14 cellular contexts compared by ENCODE assay signal in genomic region chr6:34358389-34358906, GRCh38. TPM values are rescaled to one million over a fixed set of nuclear protein-coding genes. Genes with fewer than 3 reads are reported as not detected.
A peak's percentile ranks its signal among the peaks of the same experiment; 100 is the strongest.
DNase-seq lines count a peak whose midpoint lies in the region; ATAC-seq and TF ChIP-seq lines count a peak whose summit lies in the region.
"Had no signal": no experiment of that assay in that cellular context is flagged by ENCODE, and none has a peak within 500 bp of the region (broad histone marks: within the 10 kb centered on the region; RNA-seq: fewer than 3 reads in every experiment).

No MANE protein-coding gene starts in this region.

- H3K27me3 Mint-ChIP-seq in WTC11 (ENCODE audit: low read depth) = no peaks in the 10 kb centered on the region
- H3K27me3 Mint-ChIP-seq: IgD-negative memory B cell, T-cell had no signal

- CTCF ChIA-PET in WTC11 (lab: Charles Lee) = interaction anchor here (0.6 kb wide), 1 partner anchor 195 kb away, joined by 3 read pairs; no protein-coding TSS in a partner anchor

- peaks cover 29% of the 10 kb centered on the region for H3K4me1 Mint-ChIP-seq in WTC11

- no peaks in the 10 kb centered on the region for H3K9me3 Mint-ChIP-seq in WTC11
- H3K9me3 Mint-ChIP-seq: IgD-negative memory B cell, T-cell had no signal

- no peak for TF ChIP-seq CTCF in WTC11 (IDR thresholded peaks at IDR 0.05)

- DNase-seq in Right ventricle myocardium superior (no peak), cardiac septum (ENCODE audit: low spot score) (no peak), NCI-H524 treated with DMSO at 0.1 percent for 48 hours (lab: John Stamatoyannopoulos, UW) (peak; percentile 47), fibroblast of gingiva (ENCODE audit: low read depth) (peak; percentile 67), superior temporal gyrus (ENCODE audit: extremely low spot score) (no peak), foreskin melanocyte (no peak), WTC11 (ENCODE audit: low spot score) (no peak)
- DNase-seq: activated T-cell treated with anti-CD3 and anti-CD28 coated beads for 4 hours; AML-193; stimulated activated CD4-positive, alpha-beta T cell treated with anti-CD3 and anti-CD28 coated beads, Interleukin-4, amount 100 ng/mL, for 24 hours; T-cell; trophoblast cell had no signal

- H3K27ac Mint-ChIP-seq in WTC11 = no peak overlapping the region
- H3K27ac Mint-ChIP-seq: IgD-negative memory B cell, T-cell had no signal

- POLR2A ChIA-PET in WTC11 (lab: Charles Lee) = no interaction called here

- no peak overlapping the region for H3K4me3 Mint-ChIP-seq in WTC11
- H3K4me3 Mint-ChIP-seq: IgD-negative memory B cell, T-cell had no signal

- no peaks in the 10 kb centered on the region for H3K36me3 Mint-ChIP-seq in WTC11
- H3K36me3 Mint-ChIP-seq: IgD-negative memory B cell, T-cell had no signal

- ATAC-seq in Right ventricle myocardium superior (ENCODE audit: poor library complexity) = peak; percentile 36
- ATAC-seq in WTC11 = no peak
- no peak for ATAC-seq in HG02938 (IDR thresholded peaks at IDR 0.05; ENCODE audit: unreplicated experiment)
- ATAC-seq: T-cell had no signal

- intact Hi-C loops in Right ventricle myocardium superior (cut with DNase I) = no loop called here
- intact Hi-C loops in cardiac septum (cut with DNase I) = no loop called here

TF ChIP-seq in WTC11, 78 proteins besides CTCF, POLR2A, EP300 and RAD21 (continues in another document):
- no peak for TF ChIP-seq ZNF671 (CRISPR knock-in tag; IDR thresholded peaks at IDR 0.05)
- no peak for TF ChIP-seq IRF1 (CRISPR knock-in tag; IDR thresholded peaks at IDR 0.05)
- TF ChIP-seq FOXJ3 (CRISPR knock-in tag; IDR thresholded peaks at IDR 0.05; ENCODE audit: borderline replicate concordance) = no peak
- TF ChIP-seq GRHL2 (CRISPR knock-in tag; IDR thresholded peaks at IDR 0.05; ENCODE audit: insufficient replicate concordance, severe bottlenecking) = no peak
- no peak for TF ChIP-seq TP53 (CRISPR knock-in tag; IDR thresholded peaks at IDR 0.05)
- TF ChIP-seq NR2C2 (CRISPR knock-in tag; IDR thresholded peaks at IDR 0.05) = no peak
- TF ChIP-seq E2F4 (CRISPR knock-in tag; IDR thresholded peaks at IDR 0.05; ENCODE audit: borderline replicate concordance, low read depth) = no peak
- no peak for TF ChIP-seq HMGXB4 (CRISPR knock-in tag; IDR thresholded peaks at IDR 0.05)
- TF ChIP-seq ZNF425 (CRISPR knock-in tag; conservative IDR thresholded peaks at IDR 0.05) = no peak
- no peak for TF ChIP-seq USF1 (CRISPR knock-in tag; IDR thresholded peaks at IDR 0.05)
- no peak for TF ChIP-seq SOX15 (CRISPR knock-in tag; IDR thresholded peaks at IDR 0.05)
- no peak for TF ChIP-seq ATF1 (CRISPR knock-in tag; IDR thresholded peaks at IDR 0.05)
- TF ChIP-seq E2F1 (CRISPR knock-in tag; IDR thresholded peaks at IDR 0.05) = no peak
- no peak for TF ChIP-seq FOXP4 (CRISPR knock-in tag; IDR thresholded peaks at IDR 0.05)
- TF ChIP-seq ZMAT4 (CRISPR knock-in tag; IDR thresholded peaks at IDR 0.05) = no peak
- no peak for TF ChIP-seq ZNF263 (CRISPR knock-in tag; IDR thresholded peaks at IDR 0.05; ENCODE audit: low read depth)

RNA-seq across cellular contexts. Expression of gene NUDT3, which starts 34.0 kb away (rescaled TPM):
- total RNA-seq in Right ventricle myocardium superior = 49.6 TPM
- 38.2 TPM for total RNA-seq in cardiac septum
- total RNA-seq in WTC11 (2021) = 24.6 to 30.0 TPM (median 24.8 TPM) in 3 replicates

Comparison
In these comparisons a context has a peak if more than half of its experiments do, and no peak if none do; other contexts are left out.
1. DNase-seq: peak in NCI-H524 treated with DMSO at 0.1 percent for 48 hours (single experiment) and fibroblast of gingiva (single experiment); none in Right ventricle myocardium superior (single experiment), cardiac septum (single experiment), superior temporal gyrus (single experiment), foreskin melanocyte (single experiment) and WTC11 (single experiment).